ENCODE assay signal across 9 cellular contexts in genomic region chr3:26406636-26407035, GRCh38.
"Had no signal": no experiment of that assay in that cellular context is flagged by ENCODE, and none has a peak within 500 bp of the region (broad histone marks: within the 10 kb centered on the region; RNA-seq: fewer than 3 reads in every experiment).

No MANE protein-coding gene starts in this region.

- ATAC-seq: HCT116, HepG2 had no signal

- H3K27ac ChIP-seq: GM23248, HL-60 had no signal

- H3K36me3 ChIP-seq: HAP-1 had no signal

- H3K4me1 ChIP-seq: HAP-1 had no signal

- H3K27me3 Mint-ChIP-seq: IgD-negative memory B cell had no signal

- H3K4me3 Mint-ChIP-seq: HFFc6, IgD-negative memory B cell had no signal

- FAIRE-seq: HepG2 had no signal

- H3K4me3 ChIP-seq: GM23248, HAP-1 had no signal

- DNase-seq: GM23248, GOT3, H7, HFFc6 had no signal

- H3K4me1 Mint-ChIP-seq: IgD-negative memory B cell had no signal

- H3K9me3 ChIP-seq: HAP-1 had no signal

- H3K27ac Mint-ChIP-seq: HFFc6, IgD-negative memory B cell had no signal
